ENCODE assay signal across 17 cellular contexts in the genomic region with DNA sequence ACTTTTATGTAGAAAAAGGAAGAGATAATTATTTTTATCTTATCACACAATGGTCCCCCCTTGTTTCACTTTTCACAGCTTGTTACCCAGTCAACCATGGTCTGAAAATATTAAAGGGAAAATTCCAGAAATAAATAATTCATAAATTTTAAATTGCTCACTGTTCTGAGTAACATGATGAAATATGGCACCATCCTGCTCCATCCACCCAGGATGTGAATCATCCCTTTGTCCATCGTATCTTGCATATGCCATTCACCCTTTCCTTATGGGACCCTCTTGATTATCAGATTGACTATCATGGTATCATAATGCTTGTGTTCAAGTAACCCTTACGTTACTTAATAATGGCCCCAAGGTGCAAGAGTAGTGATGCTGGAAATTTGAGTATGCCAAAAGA. TPM values are rescaled to one million over a fixed set of nuclear protein-coding genes. Genes with fewer than 3 reads are reported as not detected.
A peak's percentile ranks its signal among the peaks of the same experiment; 100 is the strongest.
DNase-seq lines count a peak whose midpoint lies in the region; ATAC-seq and TF ChIP-seq lines count a peak whose summit lies in the region.
"Had no signal": no experiment of that assay in that cellular context is flagged by ENCODE, and none has a peak within 500 bp of the region (broad histone marks: within the 10 kb centered on the region; RNA-seq: fewer than 3 reads in every experiment).

No MANE protein-coding gene starts in this region.

- in situ Hi-C loops in GM23248 (cut with MboI), result no loop called here

- no peaks in the 10 kb centered on the region for H3K9me2 ChIP-seq in GM23248 (ENCODE audit: insufficient read depth)

- H3K4me2 ChIP-seq in GM23248 (ENCODE audit: unreplicated experiment) (peak overlapping the region; percentile 6), skeletal muscle satellite cell (ENCODE audit: low read length) (peak overlapping the region; percentile 35)

- POLR2A ChIA-PET in RWPE1 (lab: Yijun Ruan, JAX; ENCODE audit: low non-redundant PET), result no interaction called here

- H3F3A ChIP-seq in GM23248 (ENCODE audit: insufficient read depth), result no peaks in the 10 kb centered on the region

- H3K27ac ChIP-seq in GM23248 (peak overlapping the region; percentile 31), RWPE1 (peak overlapping the region; percentile 53; the same call in 1 of the 2 replicates)
- H3K27ac ChIP-seq: cardiac muscle cell had no signal

- H3K9me3 ChIP-seq in GM23248 (ENCODE audit: low read depth) (no peaks in the 10 kb centered on the region), skeletal muscle satellite cell (replicated peaks; ENCODE audit: low read length) (no peaks in the 10 kb centered on the region)

- no peaks in the 10 kb centered on the region for H4K20me1 ChIP-seq in GM23248 (ENCODE audit: insufficient read depth)

- CTCF ChIA-PET in RWPE1 (lab: Yijun Ruan, JAX), result no interaction called here

- WGBS in GM23248 (ENCODE audit: low coverage in 1 of 2, low lambda C conversion rate in 2 of 2, missing lambda C conversion rate in 2 of 2), 2 experiments, result 49 to 52% methylated on average over 2 of the region's 2 CpGs

- TF ChIP-seq CTCF in RWPE1 (conservative IDR thresholded peaks at IDR 0.05; ENCODE audit: low read depth) (no peak), epithelial cell of esophagus (IDR thresholded peaks at IDR 0.05; ENCODE audit: insufficient read depth, low read depth, low read length, missing control alignments) (no peak)

- H3K27me3 ChIP-seq in GM23248 (replicated peaks; ENCODE audit: insufficient read depth), result no peaks in the 10 kb centered on the region
- H3K27me3 ChIP-seq in skeletal muscle satellite cell (ENCODE audit: control insufficient read depth, insufficient read depth, low read length), result no peaks in the 10 kb centered on the region
- no peaks in the 10 kb centered on the region for H3K27me3 ChIP-seq in H7 (ENCODE audit: control insufficient read depth, insufficient read depth, low read length)
- H3K27me3 ChIP-seq: cardiac muscle cell had no signal

- H3K36me3 ChIP-seq in GM23248 (ENCODE audit: low read depth), result peaks cover 30% of the 10 kb centered on the region; the same call in 1 of the 2 replicates
- peaks cover 67% of the 10 kb centered on the region for H3K36me3 ChIP-seq in skeletal muscle satellite cell (ENCODE audit: insufficient read depth, low read length)
- H3K36me3 ChIP-seq in H7 (replicated peaks; ENCODE audit: control insufficient read depth, insufficient read depth, low read length), result peaks cover 2% of the 10 kb centered on the region; the same call in 1 of the 2 replicates

- peak; percentile 49 for DNase-seq in GM23248
- DNase-seq in RWPE1 (ENCODE audit: low spot score), result peak; percentile 34
- peak; percentile 72 for DNase-seq in epithelial cell of esophagus (ENCODE audit: low read depth)
- no peak for DNase-seq in H7
- DNase-seq: CD4-positive, alpha-beta T cell; hippocampal formation; naive thymus-derived CD8-positive, alpha-beta T cell; NCI-H2029 treated with DMSO at 0.1 percent for 48 hours; NCI-H82; retina; SIG-M5; stimulated activated CD4-positive, alpha-beta T cell treated with anti-CD3 and anti-CD28 coated beads, Interleukin-2, amount 100 ng/mL, for 48 hours had no signal

- H3K79me2 ChIP-seq in GM23248 (ENCODE audit: insufficient read depth), result peaks cover 92% of the 10 kb centered on the region

- H3K9ac ChIP-seq in GM23248, result no peak overlapping the region
- H3K9ac ChIP-seq in skeletal muscle satellite cell (ENCODE audit: low read depth, low read length), result peak overlapping the region; percentile 61

- ATAC-seq in HG03159 (IDR thresholded peaks at IDR 0.05; ENCODE audit: unreplicated experiment) (no peak), HG03354 (IDR thresholded peaks at IDR 0.05; ENCODE audit: poor library complexity, severe bottlenecking, unreplicated experiment) (no peak), GM19035 (IDR thresholded peaks at IDR 0.05; ENCODE audit: unreplicated experiment) (no peak)
- ATAC-seq: naive thymus-derived CD8-positive, alpha-beta T cell had no signal

- H3K4me3 ChIP-seq in GM23248 (no peak overlapping the region), epithelial cell of esophagus (ENCODE audit: low read length) (no peak overlapping the region), skeletal muscle satellite cell (ENCODE audit: low read length) (peak overlapping the region; percentile 22), H7 (ENCODE audit: insufficient read depth, low read depth, low read length) (no peak overlapping the region)
- H3K4me3 ChIP-seq: cardiac muscle cell had no signal

- H3K4me1 ChIP-seq in GM23248 (ENCODE audit: insufficient read depth), result peaks cover 22% of the 10 kb centered on the region
- peaks cover 82% of the 10 kb centered on the region for H3K4me1 ChIP-seq in skeletal muscle satellite cell (ENCODE audit: control insufficient read depth, insufficient read depth, low read length)

- no peak overlapping the region for H2AFZ ChIP-seq in GM23248

RNA-seq across cellular contexts. Expression of a gene that starts 43.7 kb away (rescaled TPM):
- 55.6 and 68.9 TPM in 2 replicates for total RNA-seq in GM23248 (2014; rRNA removed; shearing (Covaris generic))
- 22.6 and 23.1 TPM in 2 replicates for polyA plus RNA-seq in GM23248 (2016; fragmentation: Nextera tagmentation; extraction: Ambion mirVana)
- total RNA-seq in skeletal muscle satellite cell (2012; rRNA removed), result 128 and 132 TPM in 2 replicates
- total RNA-seq in H7 (2014; rRNA removed; shearing (Covaris generic)), result 28.5 and 38.9 TPM in 2 replicates
